ENCODE assay signal across 17 cellular contexts in genomic region chr7:94345907-94346306, GRCh38. TPM values are rescaled to one million over a fixed set of nuclear protein-coding genes. Genes with fewer than 3 reads are reported as not detected.
DNase-seq lines count a peak whose midpoint lies in the region; FAIRE-seq and TF ChIP-seq lines count a peak whose summit lies in the region.
"Had no signal": no experiment of that assay in that cellular context is flagged by ENCODE, and none has a peak within 500 bp of the region (broad histone marks: within the 10 kb centered on the region; RNA-seq: fewer than 3 reads in every experiment).

No MANE protein-coding gene starts in this region.

- no peaks in the 10 kb centered on the region; the same call in 1 of the 2 replicates for H3K27me3 Mint-ChIP-seq in HFFc6 (ENCODE audit: insufficient read depth)
- peaks cover 39% of the 10 kb centered on the region for H3K27me3 Mint-ChIP-seq in endodermal cell (ENCODE audit: insufficient read depth)
- peaks cover 13% of the 10 kb centered on the region for H3K27me3 Mint-ChIP-seq in type B pancreatic cell

- no peak overlapping the region for H3K27ac ChIP-seq in endodermal cell (ENCODE audit: low read depth, low read length)
- H3K27ac ChIP-seq in MM.1S (ENCODE audit: low read length), result no peak overlapping the region
- H3K27ac ChIP-seq: HL-60 had no signal

- H3K4me1 ChIP-seq in endodermal cell (ENCODE audit: control insufficient read depth, insufficient read depth, low read length) (peaks cover 10% of the 10 kb centered on the region), MM.1S (ENCODE audit: low read length) (no peaks in the 10 kb centered on the region)

- H3K9ac ChIP-seq in endodermal cell (ENCODE audit: extremely low read depth, low read length, poor library complexity, severe bottlenecking) (no peak overlapping the region), MM.1S (ENCODE audit: low read length) (no peak overlapping the region)

- H3K4me2 ChIP-seq in MM.1S (ENCODE audit: low read depth, low read length), result no peak overlapping the region

- DNase-seq in HFFc6 (no peak), NCI-H69 (lab: John Stamatoyannopoulos, UW) (peak; percentile 28), endodermal cell (peak; percentile 50), type B pancreatic cell (ENCODE audit: extremely low spot score, unreplicated experiment) (no peak), MM.1S (no peak), D721Med (ENCODE audit: insufficient read length, low spot score) (no peak), D341Med (ENCODE audit: low spot score) (no peak)
- DNase-seq: C1 segment of cervical spinal cord; CD4-positive, alpha-beta memory T cell; DND-41; GDM1; HCEC 1CT had no signal

- H3K4me3 ChIP-seq in endodermal cell (ENCODE audit: low read length) (no peak overlapping the region), MM.1S (ENCODE audit: low read length) (no peak overlapping the region)

- no peaks in the 10 kb centered on the region for H4K20me1 ChIP-seq in MM.1S (ENCODE audit: insufficient read depth, low read length)

- H3K36me3 ChIP-seq in endodermal cell (ENCODE audit: control insufficient read depth, insufficient read depth, low read length), result no peaks in the 10 kb centered on the region
- no peaks in the 10 kb centered on the region for H3K36me3 ChIP-seq in MM.1S (replicated peaks; ENCODE audit: insufficient read depth, low read length)

- no peaks in the 10 kb centered on the region for H3F3A ChIP-seq in MM.1S (ENCODE audit: insufficient read depth, low read length)

- no peaks in the 10 kb centered on the region for H3K9me3 Mint-ChIP-seq in HFFc6
- H3K9me3 Mint-ChIP-seq in endodermal cell, result no peaks in the 10 kb centered on the region
- peaks cover 4% of the 10 kb centered on the region for H3K9me3 Mint-ChIP-seq in type B pancreatic cell
- H3K9me3 Mint-ChIP-seq: CD4-positive, alpha-beta memory T cell had no signal

- no peaks in the 10 kb centered on the region for H3K9me2 ChIP-seq in MM.1S (replicated peaks; ENCODE audit: insufficient read depth, low read length)

- TF ChIP-seq CTCF in HFFc6 (IDR thresholded peaks at IDR 0.05), result no peak
- TF ChIP-seq CTCF in endodermal cell (conservative IDR thresholded peaks at IDR 0.05), result no peak
- TF ChIP-seq CTCF in type B pancreatic cell (conservative IDR thresholded peaks at IDR 0.05), result no peak
- TF ChIP-seq CTCF in MM.1S (IDR thresholded peaks at IDR 0.05; ENCODE audit: low read length), result no peak
- TF ChIP-seq CTCF in D721Med (IDR thresholded peaks at IDR 0.05; ENCODE audit: insufficient read depth, missing control alignments), result no peak

- peaks cover 60% of the 10 kb centered on the region for H3K27me3 ChIP-seq in endodermal cell (ENCODE audit: control insufficient read depth, insufficient read depth, low read length, poor library complexity, severe bottlenecking)
- no peaks in the 10 kb centered on the region for H3K27me3 ChIP-seq in MM.1S (replicated peaks; ENCODE audit: insufficient read depth, low read length)

- no peaks in the 10 kb centered on the region for H3K9me3 ChIP-seq in endodermal cell (ENCODE audit: control insufficient read depth, low read length)
- H3K9me3 ChIP-seq in MM.1S (replicated peaks; ENCODE audit: insufficient read depth, low read length), result no peaks in the 10 kb centered on the region

- H2AFZ ChIP-seq in MM.1S (ENCODE audit: low read length), result no peak overlapping the region

- H3K36me3 Mint-ChIP-seq in HFFc6 (ENCODE audit: low read depth), result peaks cover 8% of the 10 kb centered on the region
- H3K36me3 Mint-ChIP-seq in endodermal cell (ENCODE audit: low read depth), result no peaks in the 10 kb centered on the region
- H3K36me3 Mint-ChIP-seq in type B pancreatic cell, result no peaks in the 10 kb centered on the region
- H3K36me3 Mint-ChIP-seq: CD4-positive, alpha-beta memory T cell had no signal

- H3K27ac Mint-ChIP-seq in HFFc6 (peak overlapping the region; percentile 34), endodermal cell (no peak overlapping the region), type B pancreatic cell (peak overlapping the region; percentile 13)
- H3K27ac Mint-ChIP-seq: B cell; CD4-positive, alpha-beta memory T cell had no signal

- H3K4me3 Mint-ChIP-seq in HFFc6 (peak overlapping the region; percentile 31; the same call in 1 of the 2 replicates), endodermal cell (no peak overlapping the region), type B pancreatic cell (no peak overlapping the region)
- H3K4me3 Mint-ChIP-seq: B cell; CD4-positive, alpha-beta memory T cell had no signal

- H3K79me2 ChIP-seq in MM.1S (ENCODE audit: low read length), result no peaks in the 10 kb centered on the region

- H3K4me1 Mint-ChIP-seq in HFFc6 (ENCODE audit: low read depth) (peaks cover 69% of the 10 kb centered on the region), endodermal cell (peaks cover 35% of the 10 kb centered on the region), type B pancreatic cell (ENCODE audit: unreplicated experiment) (peaks cover 31% of the 10 kb centered on the region)
- H3K4me1 Mint-ChIP-seq: CD4-positive, alpha-beta memory T cell had no signal

- FAIRE-seq in D721Med (lab: Jason Lieb, UNC), result no peak
- FAIRE-seq: A204.1, GM12892, GM19239 had no signal

RNA-seq across cellular contexts. Expression of gene COL1A2, which starts 48.8 kb away (rescaled TPM):
- 1,000 to 10,000 TPM; 3,728 to 6,317 (median 3,918) TPM for total RNA-seq in HFFc6 (2021; fragmentation: NEBNext Ultra II Directional; extraction: Animal tissue kit (Norgen Biotek cat#: 25700))
- total RNA-seq in endodermal cell (10 to 100 TPM; 42.2 to 99.7 TPM), type B pancreatic cell (ENCODE audit: low replicate concordance) (23.0 and 692 TPM in 2 replicates)
- 251 TPM for polyA plus RNA-seq in endodermal cell (2013, experiment 1 of 2)
- polyA plus RNA-seq in endodermal cell (2013, experiment 2 of 2), result 245 TPM
- total RNA-seq: CD4-positive, alpha-beta memory T cell had no signal
- polyA plus RNA-seq: CD4-positive, alpha-beta memory T cell had no signal

Comparison
In these comparisons a context has a peak if more than half of its experiments do, and no peak if none do; other contexts are left out.
1. DNase-seq: peak in NCI-H69 (single experiment) and endodermal cell (single experiment); none in HFFc6 (single experiment), type B pancreatic cell (single experiment), MM.1S (single experiment), D721Med (single experiment) and D341Med (single experiment).